29 cellular contexts compared by ENCODE assay signal in the genomic region with DNA sequence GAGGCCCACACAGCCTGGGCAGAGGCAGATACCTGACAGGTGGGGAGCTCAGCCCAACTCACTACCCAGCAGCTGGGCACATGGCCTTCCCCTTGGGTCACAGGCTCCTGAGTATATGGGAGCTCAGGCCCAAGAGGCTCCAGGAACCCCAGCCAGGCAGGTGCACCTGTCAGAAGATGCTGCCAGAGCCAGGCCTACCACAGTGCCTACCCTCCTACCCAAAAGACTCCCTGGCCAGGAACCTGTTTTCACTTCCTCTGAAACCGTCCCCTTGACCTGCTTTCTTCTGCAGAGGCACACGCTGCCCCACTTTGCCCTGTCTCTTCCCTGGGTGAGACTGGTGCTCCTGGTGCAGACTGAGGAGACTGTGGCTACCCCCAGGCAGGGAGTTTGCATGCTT. TPM values are rescaled to one million over a fixed set of nuclear protein-coding genes. Genes with fewer than 3 reads are reported as not detected.
DNase-seq lines count a peak whose midpoint lies in the region; ATAC-seq, FAIRE-seq and TF ChIP-seq lines count a peak whose summit lies in the region.
"Had no signal": no experiment of that assay in that cellular context is flagged by ENCODE, and none has a peak within 500 bp of the region (broad histone marks: within the 10 kb centered on the region; RNA-seq: fewer than 3 reads in every experiment).

No MANE protein-coding gene starts in this region.

- DNase-seq in activated CD4-positive, alpha-beta memory T cell treated with anti-CD3 and anti-CD28 coated beads, Interleukin-2, amount 10 ng/mL, durations not matched to agents 7 days and 5 days: no peak
- DNase-seq in activated CD4-positive, alpha-beta memory T cell treated with anti-CD3 and anti-CD28 coated beads for 36 hours: no peak
- DNase-seq in MM.1S (peak; percentile 75), osteoblast (ENCODE audit: insufficient read length, low spot score, missing footprints) (peak; percentile 85), midbrain (lab: John Stamatoyannopoulos, UW) (no peak), HepG2 (ENCODE audit: low spot score) (no peak)
- DNase-seq: 8988T; activated CD4-positive, CD25-positive, alpha-beta regulatory T cell treated with anti-CD3 and anti-CD28 coated beads, Interleukin-2, amount 50 U/mL, for 72 hours; caudate nucleus; cortex of kidney; DMS53; esophagus squamous epithelium; foreskin melanocyte; H9; mesenchymal stem cell; NCI-H1092 treated with DMSO at 0.1 percent for 48 hours; NCI-H1930; NCI-H526; occipital lobe; T-helper 1 cell; tibial artery had no signal

- H2AFZ ChIP-seq in MM.1S (ENCODE audit: low read length) (no peak overlapping the region), osteoblast (ENCODE audit: low read length) (no peak overlapping the region), HepG2 (ENCODE audit: low read length) (no peak overlapping the region)
- H2AFZ ChIP-seq: hepatocyte had no signal

- H3F3A ChIP-seq in MM.1S (ENCODE audit: insufficient read depth, low read length): peaks cover 25% of the 10 kb centered on the region

- H3K4me3 ChIP-seq in MM.1S (ENCODE audit: low read length): no peak overlapping the region
- no peak overlapping the region for H3K4me3 ChIP-seq in osteoblast (ENCODE audit: insufficient read depth, low read length)
- no peak overlapping the region for H3K4me3 ChIP-seq in HepG2 (replicated peaks in 1 of 3; ENCODE audit: insufficient read depth in 1 of 3, low read depth in 2 of 3, low read length in 3 of 3)
- H3K4me3 ChIP-seq: ascending aorta, esophagus squamous epithelium, hepatocyte, tibial artery had no signal

- H3K36me3 ChIP-seq in MM.1S (replicated peaks; ENCODE audit: insufficient read depth, low read length) (no peaks in the 10 kb centered on the region; the same call in 1 of the 2 replicates), osteoblast (ENCODE audit: insufficient read depth, low read length) (peaks cover 17% of the 10 kb centered on the region), HepG2 (replicated peaks in 1 of 2; ENCODE audit: control insufficient read depth in 1 of 2, insufficient read depth in 2 of 2, low read length in 2 of 2) (peaks cover 14 to 27% of the 10 kb centered on the region in 2 experiments)

- no TSS peak for BruUV-seq in HepG2 (replicated peaks; lab: Mats Ljungman, UMichigan)

- no peaks in the 10 kb centered on the region for H3K9me3 ChIP-seq in MM.1S (replicated peaks; ENCODE audit: insufficient read depth, low read length)
- H3K9me3 ChIP-seq in osteoblast (ENCODE audit: low read depth, low read length): no peaks in the 10 kb centered on the region
- no peaks in the 10 kb centered on the region for H3K9me3 ChIP-seq in HepG2 (ENCODE audit: low read length)
- H3K9me3 ChIP-seq: ascending aorta, esophagus squamous epithelium, tibial artery had no signal

- H3K36me3 Mint-ChIP-seq in activated CD4-positive, alpha-beta memory T cell treated with anti-CD3 and anti-CD28 coated beads, Interleukin-2, amount 10 ng/mL, durations not matched to agents 7 days and 5 days (ENCODE audit: low read depth): peaks cover 12% of the 10 kb centered on the region
- H3K36me3 Mint-ChIP-seq in activated CD4-positive, alpha-beta memory T cell treated with anti-CD3 and anti-CD28 coated beads for 36 hours: peaks cover 16% of the 10 kb centered on the region
- peaks cover 44% of the 10 kb centered on the region for H3K36me3 Mint-ChIP-seq in activated T-helper 17 cell treated with anti-CD3 and anti-CD28 coated beads, Interleukin-2, amount 50 U/mL, for 72 hours (ENCODE audit: low read depth)

- WGBS in HepG2 (ENCODE audit: low lambda C conversion rate): 100% methylated on average over 2 of the region's 2 CpGs

- peaks cover 25% of the 10 kb centered on the region for H3K4me1 Mint-ChIP-seq in activated CD4-positive, alpha-beta memory T cell treated with anti-CD3 and anti-CD28 coated beads, Interleukin-2, amount 10 ng/mL, durations not matched to agents 7 days and 5 days
- H3K4me1 Mint-ChIP-seq in activated CD4-positive, alpha-beta memory T cell treated with anti-CD3 and anti-CD28 coated beads for 36 hours (ENCODE audit: low read depth): peaks cover 14% of the 10 kb centered on the region
- peaks cover 10% of the 10 kb centered on the region for H3K4me1 Mint-ChIP-seq in activated T-helper 17 cell treated with anti-CD3 and anti-CD28 coated beads, Interleukin-2, amount 50 U/mL, for 72 hours

- H3K27ac ChIP-seq in MM.1S (ENCODE audit: low read length) (peak overlapping the region; percentile 54; the same call in 1 of the 2 replicates), osteoblast (ENCODE audit: low read depth, low read length) (no peak overlapping the region), HepG2 (ENCODE audit: extremely low read length, insufficient read depth, low read length) (no peak overlapping the region)
- H3K27ac ChIP-seq: ascending aorta, esophagus squamous epithelium, hepatocyte, tibial artery had no signal

- H4K20me1 ChIP-seq in MM.1S (ENCODE audit: insufficient read depth, low read length) (no peaks in the 10 kb centered on the region), osteoblast (ENCODE audit: insufficient read depth, low read length) (peaks cover 15% of the 10 kb centered on the region), HepG2 (ENCODE audit: insufficient read depth, low read length) (no peaks in the 10 kb centered on the region)

- TF ChIP-seq EP300 in HepG2 (IDR thresholded peaks at IDR 0.05; ENCODE audit: low read depth in 2 of 2, low read length in 2 of 2): no peak
- TF ChIP-seq EP300 in HepG2 (CRISPR knock-in tag; IDR thresholded peaks at IDR 0.05; ENCODE audit: borderline replicate concordance): no peak

- no peak for TF ChIP-seq CTCF in MM.1S (IDR thresholded peaks at IDR 0.05; ENCODE audit: low read length)
- TF ChIP-seq CTCF in osteoblast (IDR thresholded peaks at IDR 0.05; ENCODE audit: extremely low read depth, low read depth, low read length): no peak
- TF ChIP-seq CTCF in HepG2 (CRISPR knock-in tag; IDR thresholded peaks at IDR 0.05): no peak

- FAIRE-seq in HepG2 (lab: Jason Lieb, UNC): no peak
- FAIRE-seq: GM18507 had no signal

- POLR2A ChIA-PET in activated CD4-positive, alpha-beta memory T cell treated with anti-CD3 and anti-CD28 coated beads, Interleukin-2, amount 10 ng/mL, durations not matched to agents 7 days and 5 days (lab: Charles Lee): no interaction called here
- POLR2A ChIA-PET in activated CD4-positive, alpha-beta memory T cell treated with anti-CD3 and anti-CD28 coated beads for 36 hours (lab: Charles Lee): no interaction called here
- POLR2A ChIA-PET in HepG2 (lab: Yijun Ruan, JAX): no interaction called here

- H3K79me2 ChIP-seq in MM.1S (ENCODE audit: low read length) (peaks cover 29% of the 10 kb centered on the region), osteoblast (ENCODE audit: insufficient read depth, low read length) (peaks cover 37% of the 10 kb centered on the region), HepG2 (ENCODE audit: insufficient read depth, low read length) (peaks cover 30% of the 10 kb centered on the region)

- TF ChIP-seq RAD21 in HepG2 (CRISPR knock-in tag; IDR thresholded peaks at IDR 0.05): no peak

- peaks cover 31% of the 10 kb centered on the region for H3K4me1 ChIP-seq in MM.1S (ENCODE audit: low read length)
- H3K4me1 ChIP-seq in osteoblast (ENCODE audit: insufficient read depth, low read length): peaks cover 11% of the 10 kb centered on the region
- H3K4me1 ChIP-seq in HepG2 (ENCODE audit: insufficient read depth, low read length): peaks cover 25% of the 10 kb centered on the region

- H3K27ac Mint-ChIP-seq in activated CD4-positive, alpha-beta memory T cell treated with anti-CD3 and anti-CD28 coated beads, Interleukin-2, amount 10 ng/mL, durations not matched to agents 7 days and 5 days: no peak overlapping the region
- H3K27ac Mint-ChIP-seq in activated CD4-positive, alpha-beta memory T cell treated with anti-CD3 and anti-CD28 coated beads for 36 hours: no peak overlapping the region
- H3K27ac Mint-ChIP-seq in activated T-helper 17 cell treated with anti-CD3 and anti-CD28 coated beads, Interleukin-2, amount 50 U/mL, for 72 hours: no peak overlapping the region
- H3K27ac Mint-ChIP-seq: activated naive CD8-positive, alpha-beta T cell had no signal

- H3K27me3 ChIP-seq in MM.1S (replicated peaks; ENCODE audit: insufficient read depth, low read length): no peaks in the 10 kb centered on the region
- no peaks in the 10 kb centered on the region for H3K27me3 ChIP-seq in osteoblast (ENCODE audit: insufficient read depth, low read length)
- no peaks in the 10 kb centered on the region; a peak in 2 of 5 replicates for H3K27me3 ChIP-seq in HepG2 (ENCODE audit: control insufficient read depth in 1 of 2, insufficient read depth in 2 of 2, low read length in 2 of 2)
- H3K27me3 ChIP-seq: ascending aorta, esophagus squamous epithelium, hepatocyte, tibial artery had no signal

- intact Hi-C loops in activated CD4-positive, alpha-beta memory T cell treated with anti-CD3 and anti-CD28 coated beads for 36 hours (cut with micrococcal nuclease): no loop called here
- intact Hi-C loops in HepG2 (cut with micrococcal nuclease; ENCODE audit: unreplicated experiment): no loop called here

- H3K9me3 Mint-ChIP-seq in activated CD4-positive, alpha-beta memory T cell treated with anti-CD3 and anti-CD28 coated beads, Interleukin-2, amount 10 ng/mL, durations not matched to agents 7 days and 5 days: no peaks in the 10 kb centered on the region
- H3K9me3 Mint-ChIP-seq in activated CD4-positive, alpha-beta memory T cell treated with anti-CD3 and anti-CD28 coated beads for 36 hours: no peaks in the 10 kb centered on the region
- no peaks in the 10 kb centered on the region for H3K9me3 Mint-ChIP-seq in activated T-helper 17 cell treated with anti-CD3 and anti-CD28 coated beads, Interleukin-2, amount 50 U/mL, for 72 hours
- H3K9me3 Mint-ChIP-seq: H9, IgD-negative memory B cell had no signal

- peak overlapping the region; percentile 17 for H3K4me3 Mint-ChIP-seq in activated CD4-positive, alpha-beta memory T cell treated with anti-CD3 and anti-CD28 coated beads, Interleukin-2, amount 10 ng/mL, durations not matched to agents 7 days and 5 days
- no peak overlapping the region for H3K4me3 Mint-ChIP-seq in activated CD4-positive, alpha-beta memory T cell treated with anti-CD3 and anti-CD28 coated beads for 36 hours
- H3K4me3 Mint-ChIP-seq in activated T-helper 17 cell treated with anti-CD3 and anti-CD28 coated beads, Interleukin-2, amount 50 U/mL, for 72 hours: peak overlapping the region; percentile 81

- no peaks in the 10 kb centered on the region for H3K27me3 Mint-ChIP-seq in activated CD4-positive, alpha-beta memory T cell treated with anti-CD3 and anti-CD28 coated beads, Interleukin-2, amount 10 ng/mL, durations not matched to agents 7 days and 5 days
- H3K27me3 Mint-ChIP-seq in activated CD4-positive, alpha-beta memory T cell treated with anti-CD3 and anti-CD28 coated beads for 36 hours: no peaks in the 10 kb centered on the region
- H3K27me3 Mint-ChIP-seq in activated T-helper 17 cell treated with anti-CD3 and anti-CD28 coated beads, Interleukin-2, amount 50 U/mL, for 72 hours: no peaks in the 10 kb centered on the region
- H3K27me3 Mint-ChIP-seq: activated naive CD8-positive, alpha-beta T cell; IgD-negative memory B cell had no signal

- in situ Hi-C loops in HepG2 (cut with HindIII; ENCODE audit: extremely low pct_ligation_motif_present, low pct_unique_long_range_greater_than_20kb): no loop called here

- peak overlapping the region; percentile 86; the same call in 1 of the 2 replicates for H3K4me2 ChIP-seq in MM.1S (ENCODE audit: low read depth, low read length)
- no peak overlapping the region for H3K4me2 ChIP-seq in osteoblast (ENCODE audit: insufficient read depth, low read length)
- H3K4me2 ChIP-seq in HepG2 (ENCODE audit: low read depth, low read length): no peak overlapping the region
- H3K4me2 ChIP-seq: hepatocyte had no signal

- no peaks in the 10 kb centered on the region for H3K9me2 ChIP-seq in MM.1S (replicated peaks; ENCODE audit: insufficient read depth, low read length)

- no peak for ATAC-seq in activated T-helper 17 cell treated with anti-CD3 and anti-CD28 coated beads, Interleukin-2, amount 50 U/mL, for 72 hours (replicated peaks)
- ATAC-seq in GM19324 (IDR thresholded peaks at IDR 0.05; ENCODE audit: low FRiP score, unreplicated experiment) (no peak), HepG2 (no peak)
- ATAC-seq: left lobe of liver had no signal

- H3K9ac ChIP-seq in MM.1S (ENCODE audit: low read length) (no peak overlapping the region), HepG2 (ENCODE audit: insufficient read depth, low read depth, low read length) (no peak overlapping the region)

- TF ChIP-seq POLR2A in HepG2 (IDR thresholded peaks at IDR 0.05; ENCODE audit: insufficient read depth in 1 of 2, low read depth in 2 of 2, low read length in 2 of 2): no peak

- CTCF ChIA-PET in activated CD4-positive, alpha-beta memory T cell treated with anti-CD3 and anti-CD28 coated beads, Interleukin-2, amount 10 ng/mL, durations not matched to agents 7 days and 5 days (lab: Charles Lee): no interaction called here
- CTCF ChIA-PET in activated CD4-positive, alpha-beta memory T cell treated with anti-CD3 and anti-CD28 coated beads for 36 hours (lab: Charles Lee): no interaction called here
- CTCF ChIA-PET in HepG2 (lab: Yijun Ruan, JAX; ENCODE audit: low intra/inter-chr PET ratio, low total read pairs): no interaction called here

RNA-seq across cellular contexts. Expression of a gene that starts 2.9 kb away (rescaled TPM):
- 10 to 100 TPM; 38.2 to 39.2 TPM for total RNA-seq in activated CD4-positive, alpha-beta memory T cell treated with anti-CD3 and anti-CD28 coated beads, Interleukin-2, amount 10 ng/mL, durations not matched to agents 7 days and 5 days
- 10 to 100 TPM; 61.5 to 61.6 TPM for total RNA-seq in activated CD4-positive, alpha-beta memory T cell treated with anti-CD3 and anti-CD28 coated beads for 36 hours
- total RNA-seq in activated T-helper 17 cell treated with anti-CD3 and anti-CD28 coated beads, Interleukin-2, amount 50 U/mL, for 72 hours: 10 to 100 TPM; 71.9 to 72.6 TPM
- total RNA-seq in osteoblast: 43.9 and 48.9 TPM in 2 replicates
- 39.6 and 65.1 TPM in 2 replicates for total RNA-seq in HepG2 (2016; rRNA removed; fragmentation: Illumina TruSeq; extraction: Trizol)
- 33.8 and 46.6 TPM in 2 replicates for total RNA-seq in HepG2 (2016; cell fraction: cytosol; rRNA removed; fragmentation: Illumina TruSeq; extraction: Trizol; ENCODE audit: low read depth)
- total RNA-seq in HepG2 (2016; cell fraction: insoluble cytoplasmic fraction; rRNA removed; fragmentation: Illumina TruSeq; extraction: Trizol): 38.9 and 71.7 TPM in 2 replicates
- total RNA-seq in HepG2 (2016; cell fraction: membrane; rRNA removed; fragmentation: Illumina TruSeq; extraction: Trizol): 45.9 and 51.6 TPM in 2 replicates
- total RNA-seq in HepG2 (2016; cell fraction: nucleus; rRNA removed; fragmentation: Illumina TruSeq; extraction: Trizol): 60.6 and 61.3 TPM in 2 replicates
- polyA plus RNA-seq in HepG2 (2011; rRNA removed): 93.6 and 102 TPM in 2 replicates
- 113 and 124 TPM in 2 replicates for polyA plus RNA-seq in HepG2 (2011; cell fraction: cytosol; rRNA removed)
- polyA plus RNA-seq in HepG2 (2011; cell fraction: nucleus; rRNA removed): 70.7 and 76.1 TPM in 2 replicates
- 49.7 and 66.2 TPM in 2 replicates for polyA plus RNA-seq in HepG2 (2012)
- 34.4 and 49.9 TPM in 2 replicates for polyA plus RNA-seq in HepG2 (2016; cell fraction: cytosol; fragmentation: Illumina TruSeq; extraction: Trizol; ENCODE audit: low read depth)
- 41.0 and 42.5 TPM in 2 replicates for polyA plus RNA-seq in HepG2 (2016; cell fraction: insoluble cytoplasmic fraction; fragmentation: Illumina TruSeq; extraction: Trizol; ENCODE audit: low read depth)
- 38.3 and 51.4 TPM in 2 replicates for polyA plus RNA-seq in HepG2 (2016; cell fraction: membrane; fragmentation: Illumina TruSeq; extraction: Trizol; ENCODE audit: low read depth)
- polyA plus RNA-seq in HepG2 (2016; cell fraction: nucleus; fragmentation: Illumina TruSeq; extraction: Trizol; ENCODE audit: insufficient read depth, low read depth): 96.7 and 105 TPM in 2 replicates
- polyA minus RNA-seq in HepG2 (2011; rRNA and poly(A)+ RNA removed; ENCODE audit: low replicate concordance): 40.3 and 91.1 TPM in 2 replicates
- polyA minus RNA-seq in HepG2 (2011; cell fraction: cytosol; rRNA and poly(A)+ RNA removed): 32.6 and 33.2 TPM in 2 replicates
- polyA minus RNA-seq in HepG2 (2011; cell fraction: nucleus; rRNA and poly(A)+ RNA removed): 25.8 and 26.1 TPM in 2 replicates

RNA-seq across cellular contexts. Expression of a gene that starts 18.0 kb away (rescaled TPM):
- 10 to 100 TPM; 50.5 to 51.1 TPM for total RNA-seq in activated CD4-positive, alpha-beta memory T cell treated with anti-CD3 and anti-CD28 coated beads, Interleukin-2, amount 10 ng/mL, durations not matched to agents 7 days and 5 days
- 10 to 100 TPM; 42.8 to 44.1 TPM for total RNA-seq in activated CD4-positive, alpha-beta memory T cell treated with anti-CD3 and anti-CD28 coated beads for 36 hours
- 10 to 100 TPM; 69.1 to 76.2 TPM for total RNA-seq in activated T-helper 17 cell treated with anti-CD3 and anti-CD28 coated beads, Interleukin-2, amount 50 U/mL, for 72 hours
- total RNA-seq in osteoblast (48.0 and 50.7 TPM in 2 replicates), HepG2 (2016; rRNA removed; fragmentation: Illumina TruSeq; extraction: Trizol) (25.7 and 25.9 TPM in 2 replicates)
- total RNA-seq in HepG2 (2016; cell fraction: cytosol; rRNA removed; fragmentation: Illumina TruSeq; extraction: Trizol; ENCODE audit: low read depth): 22.1 and 25.6 TPM in 2 replicates
- total RNA-seq in HepG2 (2016; cell fraction: insoluble cytoplasmic fraction; rRNA removed; fragmentation: Illumina TruSeq; extraction: Trizol): 21.5 and 27.6 TPM in 2 replicates
- total RNA-seq in HepG2 (2016; cell fraction: membrane; rRNA removed; fragmentation: Illumina TruSeq; extraction: Trizol): 26.2 and 26.6 TPM in 2 replicates
- total RNA-seq in HepG2 (2016; cell fraction: nucleus; rRNA removed; fragmentation: Illumina TruSeq; extraction: Trizol): 26.6 and 31.5 TPM in 2 replicates
- polyA plus RNA-seq in HepG2 (2011; rRNA removed): 74.5 and 75.7 TPM in 2 replicates
- polyA plus RNA-seq in HepG2 (2011; cell fraction: cytosol; rRNA removed): 39.6 and 44.6 TPM in 2 replicates
- polyA plus RNA-seq in HepG2 (2011; cell fraction: nucleus; rRNA removed): 182 and 223 TPM in 2 replicates
- polyA plus RNA-seq in HepG2 (2012): 56.1 and 60.7 TPM in 2 replicates
- polyA plus RNA-seq in HepG2 (2016; cell fraction: cytosol; fragmentation: Illumina TruSeq; extraction: Trizol; ENCODE audit: low read depth): 7.3 and 8.2 TPM in 2 replicates
- polyA plus RNA-seq in HepG2 (2016; cell fraction: insoluble cytoplasmic fraction; fragmentation: Illumina TruSeq; extraction: Trizol; ENCODE audit: low read depth): 31.3 and 36.3 TPM in 2 replicates
- polyA plus RNA-seq in HepG2 (2016; cell fraction: membrane; fragmentation: Illumina TruSeq; extraction: Trizol; ENCODE audit: low read depth): 16.2 and 21.0 TPM in 2 replicates
- polyA plus RNA-seq in HepG2 (2016; cell fraction: nucleus; fragmentation: Illumina TruSeq; extraction: Trizol; ENCODE audit: insufficient read depth, low read depth): 75.2 and 92.2 TPM in 2 replicates
- 90.1 and 145 TPM in 2 replicates for polyA minus RNA-seq in HepG2 (2011; rRNA and poly(A)+ RNA removed; ENCODE audit: low replicate concordance)
- polyA minus RNA-seq in HepG2 (2011; cell fraction: cytosol; rRNA and poly(A)+ RNA removed): 78.0 and 102 TPM in 2 replicates
- polyA minus RNA-seq in HepG2 (2011; cell fraction: nucleus; rRNA and poly(A)+ RNA removed): 65.8 and 74.2 TPM in 2 replicates

Comparison
In these comparisons a context has a peak if more than half of its experiments do, and no peak if none do; other contexts are left out.
1. DNase-seq: peak in MM.1S (single experiment) and osteoblast (single experiment); none in activated CD4-positive, alpha-beta memory T cell treated with anti-CD3 and anti-CD28 coated beads, Interleukin-2, amount 10 ng/mL, durations not matched to agents 7 days and 5 days (single experiment), activated CD4-positive, alpha-beta memory T cell treated with anti-CD3 and anti-CD28 coated beads for 36 hours (single experiment), midbrain (single experiment) and HepG2 (single experiment).